20 cellular contexts compared by ENCODE assay signal in the genomic region with DNA sequence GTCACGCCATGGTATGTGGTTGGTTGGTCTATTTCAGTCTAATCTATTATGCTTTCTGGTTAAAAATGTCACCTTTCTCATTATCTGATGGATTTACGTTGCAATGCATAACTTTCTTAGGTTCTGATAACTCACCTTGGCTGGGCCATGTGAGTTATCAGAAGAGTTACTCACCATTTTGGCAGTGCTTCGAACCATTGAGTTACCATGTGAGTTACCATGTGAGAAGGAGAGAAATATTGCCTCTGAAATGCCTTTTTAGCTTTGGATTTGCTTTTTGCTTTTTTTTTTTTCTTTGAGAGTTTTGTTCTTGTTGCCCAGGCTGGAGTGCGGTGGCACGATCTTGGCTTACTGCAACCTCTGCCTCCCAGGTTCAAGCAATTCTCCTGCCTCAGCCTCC. TPM values are rescaled to one million over a fixed set of nuclear protein-coding genes. Genes with fewer than 3 reads are reported as not detected.
A peak's percentile ranks its signal among the peaks of the same experiment; 100 is the strongest.
DNase-seq lines count a peak whose midpoint lies in the region; ATAC-seq and TF ChIP-seq lines count a peak whose summit lies in the region.
"Had no signal": no experiment of that assay in that cellular context is flagged by ENCODE, and none has a peak within 500 bp of the region (broad histone marks: within the 10 kb centered on the region; RNA-seq: fewer than 3 reads in every experiment).

No MANE protein-coding gene starts in this region.

- no peak for TF ChIP-seq CTCF in MCF 10A (IDR thresholded peaks at IDR 0.05; ENCODE audit: unreplicated experiment)
- TF ChIP-seq CTCF in breast epithelium (IDR thresholded peaks at IDR 0.05) = no peak
- TF ChIP-seq CTCF in Loucy (conservative IDR thresholded peaks at IDR 0.05; ENCODE audit: low read length) = no peak
- no peak for TF ChIP-seq CTCF in glutamatergic neuron (IDR thresholded peaks at IDR 0.05; ENCODE audit: partially characterized antibody, unreplicated experiment)
- TF ChIP-seq CTCF in type B pancreatic cell (conservative IDR thresholded peaks at IDR 0.05) = no peak

- no TSS peak for BruUV-seq in MCF 10A (replicated peaks; lab: Mats Ljungman, UMichigan)

- H3K36me3 Mint-ChIP-seq in MCF 10A (ENCODE audit: insufficient read depth, unreplicated experiment) (peaks cover 38% of the 10 kb centered on the region), glutamatergic neuron (ENCODE audit: unreplicated experiment) (no peaks in the 10 kb centered on the region), type B pancreatic cell (peaks cover 10% of the 10 kb centered on the region)

- H3K4me1 ChIP-seq in breast epithelium (no peaks in the 10 kb centered on the region), Loucy (ENCODE audit: insufficient read depth, low read length, poor library complexity, severe bottlenecking) (peaks cover 71% of the 10 kb centered on the region)

- H3K27me3 Mint-ChIP-seq in MCF 10A (ENCODE audit: insufficient read depth, unreplicated experiment) = no peaks in the 10 kb centered on the region
- H3K27me3 Mint-ChIP-seq in glutamatergic neuron (ENCODE audit: unreplicated experiment) = peaks cover 5% of the 10 kb centered on the region
- H3K27me3 Mint-ChIP-seq in type B pancreatic cell = no peaks in the 10 kb centered on the region

- no peak overlapping the region for H3K4me3 ChIP-seq in breast epithelium
- peak overlapping the region; percentile 82 for H3K4me3 ChIP-seq in Loucy (ENCODE audit: low read length, poor library complexity, severe bottlenecking)

- no peaks in the 10 kb centered on the region for H3K9me3 Mint-ChIP-seq in MCF 10A (ENCODE audit: unreplicated experiment)
- H3K9me3 Mint-ChIP-seq in glutamatergic neuron (ENCODE audit: unreplicated experiment) = peaks cover 4% of the 10 kb centered on the region
- no peaks in the 10 kb centered on the region for H3K9me3 Mint-ChIP-seq in type B pancreatic cell

- H3K27ac Mint-ChIP-seq in MCF 10A (ENCODE audit: low read depth, unreplicated experiment) (peak overlapping the region; percentile 53), glutamatergic neuron (ENCODE audit: unreplicated experiment) (peak overlapping the region; percentile 96), type B pancreatic cell (no peak overlapping the region)

- POLR2A ChIA-PET in MCF 10A (lab: Yijun Ruan, JAX) = interaction anchor here (0.5 kb wide), 1 partner anchor 200 kb away, joined by 3 read pairs; no protein-coding TSS in a partner anchor

- H3K27me3 ChIP-seq in breast epithelium (no peaks in the 10 kb centered on the region), Loucy (ENCODE audit: insufficient read depth, low read length, poor library complexity, severe bottlenecking) (no peaks in the 10 kb centered on the region)
- H3K27me3 ChIP-seq: BE2C, neutrophil, sigmoid colon had no signal

- intact Hi-C loops in MCF 10A (cut with micrococcal nuclease) = loop anchor here (2.0 to 10.0 kb wide), 3 partner anchors 41 to 251 kb away; a partner anchor contains a TSS
- intact Hi-C loops in breast epithelium (cut with DNase I; ENCODE audit: low total_unique reads) = no loop called here

- no peak overlapping the region for H2AFZ ChIP-seq in Loucy (ENCODE audit: low read length)

- H3K9ac ChIP-seq in Loucy (ENCODE audit: low read depth, low read length, poor library complexity, severe bottlenecking) = peak overlapping the region; percentile 94

- H3K9me3 ChIP-seq in breast epithelium (no peaks in the 10 kb centered on the region), Loucy (ENCODE audit: insufficient read depth, low read depth, low read length) (no peaks in the 10 kb centered on the region)
- H3K9me3 ChIP-seq: BE2C, neutrophil, sigmoid colon had no signal

- H3K27ac ChIP-seq in breast epithelium = no peak overlapping the region
- H3K27ac ChIP-seq: sigmoid colon had no signal

- no peak overlapping the region for H3K4me3 Mint-ChIP-seq in MCF 10A (ENCODE audit: unreplicated experiment)
- H3K4me3 Mint-ChIP-seq in glutamatergic neuron (ENCODE audit: unreplicated experiment) = peak overlapping the region; percentile 90
- peak overlapping the region; percentile 100 for H3K4me3 Mint-ChIP-seq in type B pancreatic cell

- CTCF ChIA-PET in MCF 10A (lab: Yijun Ruan, JAX) = interaction anchor here (3.6 kb wide), 1 partner anchor 10 kb away, joined by 29 read pairs; no protein-coding TSS in a partner anchor

- no peaks in the 10 kb centered on the region for H4K20me1 ChIP-seq in Loucy (ENCODE audit: insufficient read depth, low read length, poor library complexity, severe bottlenecking)

- H3K4me2 ChIP-seq in Loucy (ENCODE audit: low read depth, low read length, poor library complexity, severe bottlenecking) = peak overlapping the region; percentile 81

- no peaks in the 10 kb centered on the region for H3F3A ChIP-seq in Loucy (ENCODE audit: low read depth)

- no peaks in the 10 kb centered on the region for H3K4me1 Mint-ChIP-seq in MCF 10A (ENCODE audit: insufficient read depth, unreplicated experiment)
- peaks cover 28% of the 10 kb centered on the region for H3K4me1 Mint-ChIP-seq in glutamatergic neuron (ENCODE audit: low read depth, unreplicated experiment)
- peaks cover 15% of the 10 kb centered on the region for H3K4me1 Mint-ChIP-seq in type B pancreatic cell (ENCODE audit: unreplicated experiment)

- H3K79me2 ChIP-seq in Loucy (ENCODE audit: insufficient read depth, low read length) = peaks cover 52% of the 10 kb centered on the region

- no peaks in the 10 kb centered on the region for H3K9me2 ChIP-seq in Loucy (replicated peaks; ENCODE audit: low read depth, low read length)

- DNase-seq in MCF 10A (ENCODE audit: unreplicated experiment) (no peak), breast epithelium (ENCODE audit: low spot score in 2 of 2) (no peak), glutamatergic neuron (no peak), type B pancreatic cell (ENCODE audit: extremely low spot score, unreplicated experiment) (no peak), epidermal melanocyte (ENCODE audit: insufficient read length, low spot score) (no peak)
- DNase-seq: BE2C; DMS79 treated with DMSO at 0.1 percent for 48 hours; effector CD4-positive, alpha-beta T cell; foreskin fibroblast; GOT3; MV-4-11; NCI-H748 treated with DMSO at 0.1 percent for 48 hours; sigmoid colon; stimulated activated CD4-positive, alpha-beta T cell treated with anti-CD3 and anti-CD28 coated beads, Interleukin-4, amount 100 ng/mL, for 1 hour had no signal

- ATAC-seq in HG03520 (IDR thresholded peaks at IDR 0.05; ENCODE audit: unreplicated experiment) = no peak
- ATAC-seq: activated CD4-positive, CD25-positive, alpha-beta regulatory T cell treated with anti-CD3 and anti-CD28 coated beads, Interleukin-2, amount 50 U/mL, for 24 hours; Panc1 had no signal

- H3K36me3 ChIP-seq in breast epithelium (no peaks in the 10 kb centered on the region), Loucy (ENCODE audit: insufficient read depth, low read length) (no peaks in the 10 kb centered on the region)
- H3K36me3 ChIP-seq: BE2C had no signal

- TF ChIP-seq POLR2A in breast epithelium (IDR thresholded peaks at IDR 0.05) = no peak

RNA-seq across cellular contexts. Expression of a gene that starts 1.6 kb away (rescaled TPM):
- 22.1 and 24.0 TPM in 2 replicates for total RNA-seq in MCF 10A (2022)
- total RNA-seq in breast epithelium = 10 to 100 TPM; 12.0 to 28.1 (median 20.6) TPM
- 36.6 TPM for total RNA-seq in glutamatergic neuron (ENCODE audit: unreplicated experiment)
- total RNA-seq in type B pancreatic cell (ENCODE audit: low replicate concordance) = 21.9 and 29.0 TPM in 2 replicates

RNA-seq across cellular contexts. Expression of a gene that starts 41.6 kb away (rescaled TPM):
- 0.17 and 0.33 TPM in 2 replicates for total RNA-seq in MCF 10A (2022)
- total RNA-seq in breast epithelium = not detected
- 26.1 TPM for total RNA-seq in glutamatergic neuron (ENCODE audit: unreplicated experiment)
- 0.93 and 1.1 TPM in 2 replicates for total RNA-seq in type B pancreatic cell (ENCODE audit: low replicate concordance)
- total RNA-seq: ureter had no signal

Comparison
In these comparisons a context has a peak if more than half of its experiments do, and no peak if none do; other contexts are left out.
1. RNA of a gene that starts 41.6 kb away (total RNA-seq): 26.1 TPM in glutamatergic neuron (single experiment); 0.93 to 1.1 TPM in type B pancreatic cell, 0.17 to 0.33 TPM in MCF 10A and not detected in breast epithelium; every median in the first group is over 10 times any median in the second.